ENCODE assay signal across 15 cellular contexts in genomic region chr7:39703143-39703542, GRCh38.
A peak's percentile ranks its signal among the peaks of the same experiment; 100 is the strongest.
DNase-seq lines count a peak whose midpoint lies in the region; ATAC-seq, FAIRE-seq and TF ChIP-seq lines count a peak whose summit lies in the region.
"Had no signal": no experiment of that assay in that cellular context is flagged by ENCODE, and none has a peak within 500 bp of the region (broad histone marks: within the 10 kb centered on the region; RNA-seq: fewer than 3 reads in every experiment).

No MANE protein-coding gene starts in this region.

- H2AFZ ChIP-seq in Karpas-422 (ENCODE audit: low read length) = no peak overlapping the region

- CTCF ChIA-PET in WTC11 (lab: Charles Lee) = no interaction called here

- no peaks in the 10 kb centered on the region for H3K9me3 Mint-ChIP-seq in WTC11
- H3K9me3 Mint-ChIP-seq: CD4-positive, alpha-beta memory T cell had no signal

- 0 out of 2 replicates have a peak, but pooled peaks cover 4% of the 10 kb centered on the region for H4K20me1 ChIP-seq in Karpas-422 (ENCODE audit: insufficient read depth, low read depth, low read length)

- H3K4me1 Mint-ChIP-seq in WTC11 = peaks cover 4% of the 10 kb centered on the region

- H3K9me2 ChIP-seq in Karpas-422 (replicated peaks; ENCODE audit: insufficient read depth, low read length) = no peaks in the 10 kb centered on the region

- FAIRE-seq in H54 (lab: Jason Lieb, UNC) = peak; percentile 50

- no peak overlapping the region for H3K4me3 Mint-ChIP-seq in WTC11

- DNase-seq in AG09309 (ENCODE audit: low read depth) = no peak
- DNase-seq in H54 (ENCODE audit: insufficient read length, low spot score) = no peak
- no peak for DNase-seq in WTC11 (ENCODE audit: low spot score)
- peak; percentile 32 for DNase-seq in iris pigment epithelial cell (ENCODE audit: low read depth)
- DNase-seq in Karpas-422 = no peak
- DNase-seq in NCI-H187 (lab: John Stamatoyannopoulos, UW) = no peak
- DNase-seq in caudate nucleus (lab: John Stamatoyannopoulos, UW) = no peak
- no peak for DNase-seq in NCI-H1436 (lab: John Stamatoyannopoulos, UW)
- DNase-seq: activated CD4-positive, alpha-beta T cell treated with anti-CD3 and anti-CD28 coated beads, Interleukin-2, amount 50 U/mL, for 4 hours; activated gamma-delta T cell treated with Interleukin-2 at 50 U/mL for 16 hours; CD4-positive, alpha-beta memory T cell; NCI-H446 treated with DMSO at 0.1 percent for 48 hours; stomach had no signal

- H3K9me3 ChIP-seq in Karpas-422 (ENCODE audit: low read length) = no peaks in the 10 kb centered on the region
- H3K9me3 ChIP-seq: right atrium auricular region, stomach had no signal

- H3K27ac Mint-ChIP-seq in WTC11 = peak overlapping the region; percentile 64; the same call in 1 of the 2 replicates

- H3K36me3 ChIP-seq in Karpas-422 (ENCODE audit: insufficient read depth, low read length) = no peaks in the 10 kb centered on the region; the same call in 1 of the 2 replicates

- H3K27ac ChIP-seq in Karpas-422 (ENCODE audit: low read length) (no peak overlapping the region), caudate nucleus (ENCODE audit: low read depth, low read length) (no peak overlapping the region)
- H3K27ac ChIP-seq: HL-60, right atrium auricular region, stomach had no signal

- no peaks in the 10 kb centered on the region for H3K4me1 ChIP-seq in Karpas-422 (ENCODE audit: low read length)
- H3K4me1 ChIP-seq: right atrium auricular region, stomach had no signal

- no peak; the same call in 1 of the 2 replicates for ATAC-seq in WTC11

- H3K4me3 ChIP-seq in AG09309 (ENCODE audit: control insufficient read depth, low read depth, low read length) = no peak overlapping the region
- no peak overlapping the region for H3K4me3 ChIP-seq in Karpas-422 (ENCODE audit: low read length)
- H3K4me3 ChIP-seq: right atrium auricular region, stomach had no signal

- H3K79me2 ChIP-seq in Karpas-422 (ENCODE audit: low read length) = 0 out of 2 replicates have a peak, but pooled peaks cover 6% of the 10 kb centered on the region

- TF ChIP-seq CTCF in AG09309 (IDR thresholded peaks at IDR 0.05; ENCODE audit: control insufficient read depth, insufficient read depth, low read depth, low read length, missing control alignments) = peak; percentile 30
- no peak for TF ChIP-seq CTCF in WTC11 (IDR thresholded peaks at IDR 0.05)

- H3K27me3 Mint-ChIP-seq in WTC11 (ENCODE audit: low read depth) = no peaks in the 10 kb centered on the region
- H3K27me3 Mint-ChIP-seq: CD4-positive, alpha-beta memory T cell had no signal

- no peaks in the 10 kb centered on the region for H3K27me3 ChIP-seq in Karpas-422 (ENCODE audit: low read length)
- H3K27me3 ChIP-seq: right atrium auricular region, stomach had no signal

- no peak overlapping the region for H3K4me2 ChIP-seq in Karpas-422 (ENCODE audit: low read depth, low read length, poor library complexity, severe bottlenecking)

- POLR2A ChIA-PET in WTC11 (lab: Charles Lee) = no interaction called here

- peaks cover 29% of the 10 kb centered on the region for H3K36me3 Mint-ChIP-seq in WTC11

- TF ChIP-seq POLR2A in H54 (IDR thresholded peaks at IDR 0.05; ENCODE audit: low read depth, low read length) = no peak

- H3K9ac ChIP-seq in Karpas-422 (ENCODE audit: low read length) = no peak overlapping the region

TF ChIP-seq in WTC11, 78 proteins besides CTCF, POLR2A, EP300 and RAD21:
- TF ChIP-seq USF1 (CRISPR knock-in tag; IDR thresholded peaks at IDR 0.05) (no peak), STAT6 (CRISPR knock-in tag; conservative IDR thresholded peaks at IDR 0.05; ENCODE audit: low read depth) (no peak), ZNF232 (CRISPR knock-in tag; IDR thresholded peaks at IDR 0.05) (no peak), PREB (CRISPR knock-in tag; IDR thresholded peaks at IDR 0.05; ENCODE audit: borderline replicate concordance) (no peak), KAT7 (CRISPR knock-in tag; IDR thresholded peaks at IDR 0.05; ENCODE audit: borderline replicate concordance) (no peak), NFATC4 (CRISPR knock-in tag; IDR thresholded peaks at IDR 0.05) (no peak), AFF4 (CRISPR knock-in tag; IDR thresholded peaks at IDR 0.05; ENCODE audit: borderline replicate concordance) (no peak), ZNF416 (CRISPR knock-in tag; IDR thresholded peaks at IDR 0.05) (no peak)
